ENCODE assay signal across 1 cellular context in the genomic region with DNA sequence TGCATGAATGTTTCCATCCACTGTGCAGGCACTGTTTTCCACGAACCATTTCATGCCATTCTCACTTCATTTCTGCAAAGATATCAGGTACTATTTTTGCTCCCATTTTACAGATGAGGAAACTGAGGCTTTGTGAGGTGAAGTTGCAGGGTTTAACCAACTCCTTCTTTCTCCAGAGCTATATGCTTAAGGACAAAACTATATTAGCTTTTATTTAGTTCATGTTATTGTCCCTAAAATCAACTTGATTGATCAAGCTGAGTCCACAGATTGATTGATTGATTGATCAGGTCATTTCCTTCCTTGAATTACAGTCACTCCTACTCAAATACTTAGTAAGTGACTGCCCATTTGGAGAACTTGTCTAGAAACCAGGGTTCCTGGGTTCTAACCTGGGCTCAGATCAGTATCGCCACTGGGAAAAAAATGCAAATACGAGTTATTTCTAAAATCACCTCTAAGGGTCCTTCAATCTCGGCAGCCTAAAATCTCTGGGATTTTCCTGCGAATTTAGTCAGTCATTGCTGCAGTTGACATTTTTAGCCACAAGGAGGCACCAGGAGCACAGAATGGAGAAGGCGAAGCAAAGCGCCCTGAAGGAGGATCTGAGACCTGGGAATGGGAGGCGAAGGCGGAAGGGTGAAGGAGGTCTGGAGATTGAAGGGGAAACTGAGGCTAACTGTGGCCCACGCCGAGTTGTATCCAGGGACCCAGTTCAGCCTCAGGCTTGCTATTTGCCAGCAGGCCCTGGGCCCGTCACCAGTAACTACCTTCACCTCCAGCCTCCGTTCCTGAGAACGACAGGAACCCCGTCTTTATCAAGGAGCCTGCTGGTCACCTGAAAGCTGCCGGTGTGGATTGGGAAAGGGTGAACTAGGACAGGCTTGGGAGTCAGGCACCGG.
TF ChIP-seq lines count a peak whose summit lies in the region.

No MANE protein-coding gene starts in this region.

TF ChIP-seq in K562, 482 proteins besides CTCF, POLR2A, EP300 and RAD21 (continues in another document):
- TF ChIP-seq JUND (IDR thresholded peaks at IDR 0.05; ENCODE audit: borderline replicate concordance, low read depth, low read length) (peak; percentile 44; the same call in 1 of the 2 replicates), JUND (tag; IDR thresholded peaks at IDR 0.05; ENCODE audit: borderline replicate concordance, low read depth, low read length) (no peak; the same call in 2 of the 3 replicates), PHB2 (IDR thresholded peaks at IDR 0.05; ENCODE audit: low read depth) (0 out of 2 replicates have a peak, but pooled peaks have one; percentile 19), SREBF2 (CRISPR knock-in tag; IDR thresholded peaks at IDR 0.05) (no peak), NCOA2 (IDR thresholded peaks at IDR 0.05; ENCODE audit: partially characterized antibody in 2 of 2) (no peak), ZNF764 (CRISPR knock-in tag; IDR thresholded peaks at IDR 0.05; ENCODE audit: low read depth) (no peak), FOXP1 (CRISPR knock-in tag; IDR thresholded peaks at IDR 0.05) (no peak), POLR2B (IDR thresholded peaks at IDR 0.05; ENCODE audit: low read depth, partially characterized antibody) (no peak), CC2D1A (IDR thresholded peaks at IDR 0.05) (peak; percentile 73), ZNF584 (CRISPR knock-in tag; IDR thresholded peaks at IDR 0.05; ENCODE audit: low read depth) (no peak), PTTG1 (tag; IDR thresholded peaks at IDR 0.05; ENCODE audit: low read depth) (no peak), RBM25 (IDR thresholded peaks at IDR 0.05; ENCODE audit: low read depth, low read length, severe bottlenecking) (peak; percentile 89), CREB1 (IDR thresholded peaks at IDR 0.05) (no peak), CREB1 (CRISPR knock-in tag; IDR thresholded peaks at IDR 0.05) (no peak; the same call in 1 of the 2 replicates), HNRNPH1 (optimal IDR thresholded peaks at IDR 0.05; ENCODE audit: low read depth, low read length) (no peak), TAF9B (IDR thresholded peaks at IDR 0.05; ENCODE audit: partially characterized antibody) (no peak), SRSF3 (IDR thresholded peaks at IDR 0.05; ENCODE audit: insufficient read depth, low read length) (no peak), DMBX1 (CRISPR knock-in tag; IDR thresholded peaks at IDR 0.05; ENCODE audit: borderline replicate concordance) (no peak), LCOR (CRISPR knock-in tag; IDR thresholded peaks at IDR 0.05) (peak; percentile 53; the same call in 1 of the 2 replicates), ZNF384 (IDR thresholded peaks at IDR 0.05; ENCODE audit: low read depth, low read length) (peak; percentile 8; the same call in 1 of the 2 replicates), NFE2 (IDR thresholded peaks at IDR 0.05; ENCODE audit: low read depth) (peak; percentile 73), XRCC5 (IDR thresholded peaks at IDR 0.05; ENCODE audit: low read depth, low read length) (peak; percentile 72; the same call in 1 of the 2 replicates), ZNF41 (CRISPR knock-in tag; conservative IDR thresholded peaks at IDR 0.05) (no peak), ZNF263 (CRISPR knock-in tag; IDR thresholded peaks at IDR 0.05; ENCODE audit: borderline replicate concordance) (0 out of 2 replicates have a peak, but pooled peaks have one; percentile 32), NFIX (CRISPR knock-in tag; IDR thresholded peaks at IDR 0.05; ENCODE audit: low read depth) (no peak), CBX3 (IDR thresholded peaks at IDR 0.05; ENCODE audit: borderline replicate concordance in 1 of 2, low read length in 2 of 2) (0 out of 3 replicates have a peak, but pooled peaks of 1 of the 2 experiments have one; percentile 3), ATF1 (CRISPR knock-in tag; IDR thresholded peaks at IDR 0.05) (no peak), ATF1 (tag; IDR thresholded peaks at IDR 0.05) (no peak), ZNF146 (CRISPR knock-in tag; IDR thresholded peaks at IDR 0.05; ENCODE audit: unreplicated experiment) (no peak), PCBP1 (IDR thresholded peaks at IDR 0.05; ENCODE audit: low read depth, low read length, poor library complexity, severe bottlenecking) (no peak), PHF21A (IDR thresholded peaks at IDR 0.05; ENCODE audit: borderline replicate concordance, low read depth) (peak; percentile 99), BRD9 (IDR thresholded peaks at IDR 0.05; ENCODE audit: low read depth, partially characterized antibody) (no peak)
- TF ChIP-seq, protein P1, sequence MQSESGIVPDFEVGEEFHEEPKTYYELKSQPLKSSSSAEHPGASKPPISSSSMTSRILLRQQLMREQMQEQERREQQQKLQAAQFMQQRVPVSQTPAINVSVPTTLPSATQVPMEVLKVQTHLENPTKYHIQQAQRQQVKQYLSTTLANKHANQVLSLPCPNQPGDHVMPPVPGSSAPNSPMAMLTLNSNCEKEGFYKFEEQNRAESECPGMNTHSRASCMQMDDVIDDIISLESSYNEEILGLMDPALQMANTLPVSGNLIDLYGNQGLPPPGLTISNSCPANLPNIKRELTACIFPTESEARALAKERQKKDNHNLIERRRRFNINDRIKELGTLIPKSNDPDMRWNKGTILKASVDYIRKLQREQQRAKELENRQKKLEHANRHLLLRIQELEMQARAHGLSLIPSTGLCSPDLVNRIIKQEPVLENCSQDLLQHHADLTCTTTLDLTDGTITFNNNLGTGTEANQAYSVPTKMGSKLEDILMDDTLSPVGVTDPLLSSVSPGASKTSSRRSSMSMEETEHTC (IDR thresholded peaks at IDR 0.05) = no peak
- TF ChIP-seq, protein P2, sequence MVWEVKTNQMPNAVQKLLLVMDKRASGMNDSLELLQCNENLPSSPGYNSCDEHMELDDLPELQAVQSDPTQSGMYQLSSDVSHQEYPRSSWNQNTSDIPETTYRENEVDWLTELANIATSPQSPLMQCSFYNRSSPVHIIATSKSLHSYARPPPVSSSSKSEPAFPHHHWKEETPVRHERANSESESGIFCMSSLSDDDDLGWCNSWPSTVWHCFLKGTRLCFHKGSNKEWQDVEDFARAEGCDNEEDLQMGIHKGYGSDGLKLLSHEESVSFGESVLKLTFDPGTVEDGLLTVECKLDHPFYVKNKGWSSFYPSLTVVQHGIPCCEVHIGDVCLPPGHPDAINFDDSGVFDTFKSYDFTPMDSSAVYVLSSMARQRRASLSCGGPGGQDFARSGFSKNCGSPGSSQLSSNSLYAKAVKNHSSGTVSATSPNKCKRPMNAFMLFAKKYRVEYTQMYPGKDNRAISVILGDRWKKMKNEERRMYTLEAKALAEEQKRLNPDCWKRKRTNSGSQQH (CRISPR knock-in tag; IDR thresholded peaks at IDR 0.05) = no peak
- TF ChIP-seq, protein P3, sequence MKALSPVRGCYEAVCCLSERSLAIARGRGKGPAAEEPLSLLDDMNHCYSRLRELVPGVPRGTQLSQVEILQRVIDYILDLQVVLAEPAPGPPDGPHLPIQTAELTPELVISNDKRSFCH (CRISPR knock-in tag; IDR thresholded peaks at IDR 0.05) = no peak
- TF ChIP-seq, protein P3 (tag; IDR thresholded peaks at IDR 0.05) = peak; percentile 40; the same call in 1 of the 2 replicates
- TF ChIP-seq, protein P4, sequence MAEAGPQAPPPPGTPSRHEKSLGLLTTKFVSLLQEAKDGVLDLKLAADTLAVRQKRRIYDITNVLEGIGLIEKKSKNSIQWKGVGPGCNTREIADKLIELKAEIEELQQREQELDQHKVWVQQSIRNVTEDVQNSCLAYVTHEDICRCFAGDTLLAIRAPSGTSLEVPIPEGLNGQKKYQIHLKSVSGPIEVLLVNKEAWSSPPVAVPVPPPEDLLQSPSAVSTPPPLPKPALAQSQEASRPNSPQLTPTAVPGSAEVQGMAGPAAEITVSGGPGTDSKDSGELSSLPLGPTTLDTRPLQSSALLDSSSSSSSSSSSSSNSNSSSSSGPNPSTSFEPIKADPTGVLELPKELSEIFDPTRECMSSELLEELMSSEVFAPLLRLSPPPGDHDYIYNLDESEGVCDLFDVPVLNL (CRISPR knock-in tag; IDR thresholded peaks at IDR 0.05; ENCODE audit: low read depth) = no peak
- TF ChIP-seq, protein P5, sequence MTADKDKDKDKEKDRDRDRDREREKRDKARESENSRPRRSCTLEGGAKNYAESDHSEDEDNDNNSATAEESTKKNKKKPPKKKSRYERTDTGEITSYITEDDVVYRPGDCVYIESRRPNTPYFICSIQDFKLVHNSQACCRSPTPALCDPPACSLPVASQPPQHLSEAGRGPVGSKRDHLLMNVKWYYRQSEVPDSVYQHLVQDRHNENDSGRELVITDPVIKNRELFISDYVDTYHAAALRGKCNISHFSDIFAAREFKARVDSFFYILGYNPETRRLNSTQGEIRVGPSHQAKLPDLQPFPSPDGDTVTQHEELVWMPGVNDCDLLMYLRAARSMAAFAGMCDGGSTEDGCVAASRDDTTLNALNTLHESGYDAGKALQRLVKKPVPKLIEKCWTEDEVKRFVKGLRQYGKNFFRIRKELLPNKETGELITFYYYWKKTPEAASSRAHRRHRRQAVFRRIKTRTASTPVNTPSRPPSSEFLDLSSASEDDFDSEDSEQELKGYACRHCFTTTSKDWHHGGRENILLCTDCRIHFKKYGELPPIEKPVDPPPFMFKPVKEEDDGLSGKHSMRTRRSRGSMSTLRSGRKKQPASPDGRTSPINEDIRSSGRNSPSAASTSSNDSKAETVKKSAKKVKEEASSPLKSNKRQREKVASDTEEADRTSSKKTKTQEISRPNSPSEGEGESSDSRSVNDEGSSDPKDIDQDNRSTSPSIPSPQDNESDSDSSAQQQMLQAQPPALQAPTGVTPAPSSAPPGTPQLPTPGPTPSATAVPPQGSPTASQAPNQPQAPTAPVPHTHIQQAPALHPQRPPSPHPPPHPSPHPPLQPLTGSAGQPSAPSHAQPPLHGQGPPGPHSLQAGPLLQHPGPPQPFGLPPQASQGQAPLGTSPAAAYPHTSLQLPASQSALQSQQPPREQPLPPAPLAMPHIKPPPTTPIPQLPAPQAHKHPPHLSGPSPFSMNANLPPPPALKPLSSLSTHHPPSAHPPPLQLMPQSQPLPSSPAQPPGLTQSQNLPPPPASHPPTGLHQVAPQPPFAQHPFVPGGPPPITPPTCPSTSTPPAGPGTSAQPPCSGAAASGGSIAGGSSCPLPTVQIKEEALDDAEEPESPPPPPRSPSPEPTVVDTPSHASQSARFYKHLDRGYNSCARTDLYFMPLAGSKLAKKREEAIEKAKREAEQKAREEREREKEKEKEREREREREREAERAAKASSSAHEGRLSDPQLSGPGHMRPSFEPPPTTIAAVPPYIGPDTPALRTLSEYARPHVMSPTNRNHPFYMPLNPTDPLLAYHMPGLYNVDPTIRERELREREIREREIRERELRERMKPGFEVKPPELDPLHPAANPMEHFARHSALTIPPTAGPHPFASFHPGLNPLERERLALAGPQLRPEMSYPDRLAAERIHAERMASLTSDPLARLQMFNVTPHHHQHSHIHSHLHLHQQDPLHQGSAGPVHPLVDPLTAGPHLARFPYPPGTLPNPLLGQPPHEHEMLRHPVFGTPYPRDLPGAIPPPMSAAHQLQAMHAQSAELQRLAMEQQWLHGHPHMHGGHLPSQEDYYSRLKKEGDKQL (CRISPR knock-in tag; IDR thresholded peaks at IDR 0.05; ENCODE audit: borderline replicate concordance) = no peak
- TF ChIP-seq, protein P6, sequence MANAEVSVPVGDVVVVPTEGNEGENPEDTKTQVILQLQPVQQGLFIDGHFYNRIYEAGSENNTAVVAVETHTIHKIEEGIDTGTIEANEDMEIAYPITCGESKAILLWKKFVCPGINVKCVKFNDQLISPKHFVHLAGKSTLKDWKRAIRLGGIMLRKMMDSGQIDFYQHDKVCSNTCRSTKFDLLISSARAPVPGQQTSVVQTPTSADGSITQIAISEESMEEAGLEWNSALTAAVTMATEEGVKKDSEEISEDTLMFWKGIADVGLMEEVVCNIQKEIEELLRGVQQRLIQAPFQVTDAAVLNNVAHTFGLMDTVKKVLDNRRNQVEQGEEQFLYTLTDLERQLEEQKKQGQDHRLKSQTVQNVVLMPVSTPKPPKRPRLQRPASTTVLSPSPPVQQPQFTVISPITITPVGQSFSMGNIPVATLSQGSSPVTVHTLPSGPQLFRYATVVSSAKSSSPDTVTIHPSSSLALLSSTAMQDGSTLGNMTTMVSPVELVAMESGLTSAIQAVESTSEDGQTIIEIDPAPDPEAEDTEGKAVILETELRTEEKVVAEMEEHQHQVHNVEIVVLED (CRISPR knock-in tag; IDR thresholded peaks at IDR 0.05) = no peak
- TF ChIP-seq, protein P7, sequence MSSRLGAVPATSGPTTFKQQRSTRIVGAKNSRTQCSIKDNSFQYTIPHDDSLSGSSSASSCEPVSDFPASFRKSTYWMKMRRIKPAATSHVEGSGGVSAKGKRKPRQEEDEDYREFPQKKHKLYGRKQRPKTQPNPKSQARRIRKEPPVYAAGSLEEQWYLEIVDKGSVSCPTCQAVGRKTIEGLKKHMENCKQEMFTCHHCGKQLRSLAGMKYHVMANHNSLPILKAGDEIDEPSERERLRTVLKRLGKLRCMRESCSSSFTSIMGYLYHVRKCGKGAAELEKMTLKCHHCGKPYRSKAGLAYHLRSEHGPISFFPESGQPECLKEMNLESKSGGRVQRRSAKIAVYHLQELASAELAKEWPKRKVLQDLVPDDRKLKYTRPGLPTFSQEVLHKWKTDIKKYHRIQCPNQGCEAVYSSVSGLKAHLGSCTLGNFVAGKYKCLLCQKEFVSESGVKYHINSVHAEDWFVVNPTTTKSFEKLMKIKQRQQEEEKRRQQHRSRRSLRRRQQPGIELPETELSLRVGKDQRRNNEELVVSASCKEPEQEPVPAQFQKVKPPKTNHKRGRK (tag; IDR thresholded peaks at IDR 0.05) = no peak
- TF ChIP-seq, protein P8, sequence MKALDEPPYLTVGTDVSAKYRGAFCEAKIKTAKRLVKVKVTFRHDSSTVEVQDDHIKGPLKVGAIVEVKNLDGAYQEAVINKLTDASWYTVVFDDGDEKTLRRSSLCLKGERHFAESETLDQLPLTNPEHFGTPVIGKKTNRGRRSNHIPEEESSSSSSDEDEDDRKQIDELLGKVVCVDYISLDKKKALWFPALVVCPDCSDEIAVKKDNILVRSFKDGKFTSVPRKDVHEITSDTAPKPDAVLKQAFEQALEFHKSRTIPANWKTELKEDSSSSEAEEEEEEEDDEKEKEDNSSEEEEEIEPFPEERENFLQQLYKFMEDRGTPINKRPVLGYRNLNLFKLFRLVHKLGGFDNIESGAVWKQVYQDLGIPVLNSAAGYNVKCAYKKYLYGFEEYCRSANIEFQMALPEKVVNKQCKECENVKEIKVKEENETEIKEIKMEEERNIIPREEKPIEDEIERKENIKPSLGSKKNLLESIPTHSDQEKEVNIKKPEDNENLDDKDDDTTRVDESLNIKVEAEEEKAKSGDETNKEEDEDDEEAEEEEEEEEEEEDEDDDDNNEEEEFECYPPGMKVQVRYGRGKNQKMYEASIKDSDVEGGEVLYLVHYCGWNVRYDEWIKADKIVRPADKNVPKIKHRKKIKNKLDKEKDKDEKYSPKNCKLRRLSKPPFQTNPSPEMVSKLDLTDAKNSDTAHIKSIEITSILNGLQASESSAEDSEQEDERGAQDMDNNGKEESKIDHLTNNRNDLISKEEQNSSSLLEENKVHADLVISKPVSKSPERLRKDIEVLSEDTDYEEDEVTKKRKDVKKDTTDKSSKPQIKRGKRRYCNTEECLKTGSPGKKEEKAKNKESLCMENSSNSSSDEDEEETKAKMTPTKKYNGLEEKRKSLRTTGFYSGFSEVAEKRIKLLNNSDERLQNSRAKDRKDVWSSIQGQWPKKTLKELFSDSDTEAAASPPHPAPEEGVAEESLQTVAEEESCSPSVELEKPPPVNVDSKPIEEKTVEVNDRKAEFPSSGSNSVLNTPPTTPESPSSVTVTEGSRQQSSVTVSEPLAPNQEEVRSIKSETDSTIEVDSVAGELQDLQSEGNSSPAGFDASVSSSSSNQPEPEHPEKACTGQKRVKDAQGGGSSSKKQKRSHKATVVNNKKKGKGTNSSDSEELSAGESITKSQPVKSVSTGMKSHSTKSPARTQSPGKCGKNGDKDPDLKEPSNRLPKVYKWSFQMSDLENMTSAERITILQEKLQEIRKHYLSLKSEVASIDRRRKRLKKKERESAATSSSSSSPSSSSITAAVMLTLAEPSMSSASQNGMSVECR (CRISPR knock-in tag; IDR thresholded peaks at IDR 0.05) = no peak
